In the genomic region with DNA sequence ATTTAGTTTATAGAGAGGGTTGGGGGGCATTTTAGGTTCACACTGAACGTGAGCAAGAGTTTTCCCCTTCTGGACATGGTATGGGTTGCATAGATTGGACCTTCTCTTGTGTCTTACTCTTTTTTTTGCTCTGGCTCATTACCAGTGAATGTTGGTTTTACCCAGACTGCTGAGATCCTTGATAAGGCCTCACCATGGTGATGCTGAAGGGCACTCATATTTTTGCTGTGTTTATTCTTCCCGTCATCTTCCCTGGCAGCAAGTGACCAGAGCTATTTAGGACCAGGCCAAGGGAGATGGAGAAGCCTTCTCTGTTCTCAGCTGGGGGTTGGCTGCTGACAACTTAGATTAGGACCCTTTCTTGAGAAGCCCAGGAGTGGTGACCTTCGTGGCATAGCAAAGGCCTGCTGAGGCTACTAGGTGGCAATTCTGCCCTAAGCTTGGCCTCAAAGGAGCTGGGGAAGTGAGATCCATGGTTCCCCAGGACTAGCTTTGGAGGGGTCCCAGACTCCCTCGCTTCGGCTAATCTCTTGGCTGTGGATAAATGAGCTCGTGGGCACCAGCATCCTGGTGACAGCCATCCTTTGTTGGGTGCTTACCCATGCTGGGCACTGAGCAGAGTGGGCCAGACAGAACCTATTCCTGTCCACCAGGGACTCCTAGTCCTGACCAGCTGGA, we compare ENCODE assay signal across 1 cellular context.
TF ChIP-seq lines count a peak whose summit lies in the region.

No MANE protein-coding gene starts in this region.

TF ChIP-seq in SK-N-SH treated with all-trans-retinoic acid at 6 μM for 48 hours, 23 proteins besides CTCF, POLR2A, EP300 and RAD21 (continued from another document):
- TF ChIP-seq, protein P1, sequence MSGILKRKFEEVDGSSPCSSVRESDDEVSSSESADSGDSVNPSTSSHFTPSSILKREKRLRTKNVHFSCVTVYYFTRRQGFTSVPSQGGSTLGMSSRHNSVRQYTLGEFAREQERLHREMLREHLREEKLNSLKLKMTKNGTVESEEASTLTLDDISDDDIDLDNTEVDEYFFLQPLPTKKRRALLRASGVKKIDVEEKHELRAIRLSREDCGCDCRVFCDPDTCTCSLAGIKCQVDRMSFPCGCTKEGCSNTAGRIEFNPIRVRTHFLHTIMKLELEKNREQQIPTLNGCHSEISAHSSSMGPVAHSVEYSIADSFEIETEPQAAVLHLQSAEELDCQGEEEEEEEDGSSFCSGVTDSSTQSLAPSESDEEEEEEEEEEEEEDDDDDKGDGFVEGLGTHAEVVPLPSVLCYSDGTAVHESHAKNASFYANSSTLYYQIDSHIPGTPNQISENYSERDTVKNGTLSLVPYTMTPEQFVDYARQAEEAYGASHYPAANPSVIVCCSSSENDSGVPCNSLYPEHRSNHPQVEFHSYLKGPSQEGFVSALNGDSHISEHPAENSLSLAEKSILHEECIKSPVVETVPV (CRISPR knock-in tag; IDR thresholded peaks at IDR 0.05): no peak
- TF ChIP-seq, protein P2, sequence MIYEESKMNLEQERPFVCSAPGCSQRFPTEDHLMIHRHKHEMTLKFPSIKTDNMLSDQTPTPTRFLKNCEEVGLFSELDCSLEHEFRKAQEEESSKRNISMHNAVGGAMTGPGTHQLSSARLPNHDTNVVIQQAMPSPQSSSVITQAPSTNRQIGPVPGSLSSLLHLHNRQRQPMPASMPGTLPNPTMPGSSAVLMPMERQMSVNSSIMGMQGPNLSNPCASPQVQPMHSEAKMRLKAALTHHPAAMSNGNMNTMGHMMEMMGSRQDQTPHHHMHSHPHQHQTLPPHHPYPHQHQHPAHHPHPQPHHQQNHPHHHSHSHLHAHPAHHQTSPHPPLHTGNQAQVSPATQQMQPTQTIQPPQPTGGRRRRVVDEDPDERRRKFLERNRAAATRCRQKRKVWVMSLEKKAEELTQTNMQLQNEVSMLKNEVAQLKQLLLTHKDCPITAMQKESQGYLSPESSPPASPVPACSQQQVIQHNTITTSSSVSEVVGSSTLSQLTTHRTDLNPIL (CRISPR knock-in tag; IDR thresholded peaks at IDR 0.05; ENCODE audit: low read depth): no peak
